ENCODE assay signal across 1 cellular context in the genomic region with DNA sequence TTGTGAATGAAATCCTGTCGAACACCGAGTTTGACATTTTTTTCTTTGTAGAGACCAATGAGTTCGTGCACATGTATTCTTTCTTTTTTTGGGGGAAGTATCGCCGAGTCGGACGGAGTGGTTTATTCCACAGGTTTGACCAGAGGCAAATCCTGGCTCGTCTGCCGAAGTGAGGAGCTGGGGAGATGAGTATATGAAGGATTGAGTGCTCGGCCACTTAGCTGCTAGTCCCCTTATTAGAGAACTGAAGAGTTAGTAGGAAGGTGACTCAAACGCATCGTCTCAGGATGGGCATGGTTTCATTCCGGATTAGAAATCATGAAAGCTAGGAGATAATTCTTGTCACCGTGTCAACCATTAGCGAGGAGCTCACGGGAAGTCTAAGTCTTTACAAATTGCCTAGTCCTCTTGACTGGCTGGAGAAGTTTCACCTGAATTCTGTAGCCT.
TF ChIP-seq lines count a peak whose summit lies in the region.

No MANE protein-coding gene starts in this region.

TF ChIP-seq in HepG2, 621 proteins besides CTCF, POLR2A, EP300 and RAD21 (continued from another document):
- TF ChIP-seq KDM6A (CRISPR knock-in tag; IDR thresholded peaks at IDR 0.05; ENCODE audit: low read depth), result no peak
- no peak for TF ChIP-seq ZNF44 (CRISPR knock-in tag; IDR thresholded peaks at IDR 0.05)
